ENCODE assay signal across 8 cellular contexts in the genomic region with DNA sequence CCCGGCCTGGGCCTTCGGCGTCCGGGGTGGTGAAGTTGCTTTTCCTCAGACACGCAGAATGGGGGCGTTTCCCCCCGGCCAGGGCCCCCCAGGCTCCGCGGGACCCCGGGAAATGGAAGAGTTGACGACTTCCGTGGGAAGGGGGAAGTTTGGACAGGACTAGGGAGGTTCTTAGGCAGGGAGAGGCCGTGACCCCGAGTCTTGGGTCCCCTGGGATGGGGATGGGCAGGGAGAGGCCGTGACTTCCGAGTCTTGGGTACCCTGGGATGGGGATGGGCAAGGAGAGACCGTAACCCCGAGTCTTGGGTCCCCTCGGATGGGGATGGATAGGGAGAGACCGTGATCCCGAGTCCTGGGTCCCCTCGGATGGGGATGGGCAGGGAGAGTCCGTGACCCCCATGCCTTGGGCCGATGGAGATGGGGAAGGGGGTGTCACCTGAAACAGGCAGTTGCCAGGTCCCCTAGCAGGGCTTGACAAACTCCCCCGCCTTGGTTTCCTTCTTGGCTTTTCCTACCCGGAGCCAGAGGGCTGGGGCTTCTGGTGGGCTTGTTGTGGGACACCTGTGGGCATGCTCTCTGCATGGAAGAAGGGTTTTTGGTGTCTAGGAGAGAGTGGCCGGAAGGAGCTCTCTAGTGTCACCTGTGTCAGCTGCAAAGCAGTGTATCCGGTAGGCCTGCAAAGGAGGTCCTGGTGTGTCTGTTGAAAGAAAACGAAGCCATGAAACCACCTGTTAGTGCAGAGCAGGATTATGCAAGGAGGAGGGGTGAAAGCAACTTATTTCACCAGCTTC. TPM values are rescaled to one million over a fixed set of nuclear protein-coding genes. Genes with fewer than 3 reads are reported as not detected.
DNase-seq lines count a peak whose midpoint lies in the region; ATAC-seq lines count a peak whose summit lies in the region.

No MANE protein-coding gene starts in this region.

- H3K36me3 ChIP-seq in effector memory CD4-positive, alpha-beta T cell (ENCODE audit: control insufficient read depth, insufficient read depth, low read length), result peaks cover 23% of the 10 kb centered on the region
- peaks cover 9 to 11% of the 10 kb centered on the region in 2 donors for H3K36me3 ChIP-seq in stomach smooth muscle (ENCODE audit: control insufficient read depth in 2 of 2, insufficient read depth in 2 of 2, low read length in 2 of 2)

- no peaks in the 10 kb centered on the region for H3K27me3 ChIP-seq in effector memory CD4-positive, alpha-beta T cell (replicated peaks; ENCODE audit: control insufficient read depth, insufficient read depth, low read length, poor library complexity, severe bottlenecking)
- H3K27me3 ChIP-seq in stomach smooth muscle (ENCODE audit: control insufficient read depth in 1 of 2, insufficient read depth in 2 of 2, low read length in 2 of 2), result no peaks in the 10 kb centered on the region

- peak overlapping the region; percentile 94 for H3K27ac ChIP-seq in effector memory CD4-positive, alpha-beta T cell (ENCODE audit: insufficient read depth, low read length, poor library complexity, severe bottlenecking)
- H3K27ac ChIP-seq in stomach smooth muscle (ENCODE audit: low read length), result peak overlapping the region; percentile 73

- peak overlapping the region; percentile 100 for H3K4me3 ChIP-seq in effector memory CD4-positive, alpha-beta T cell (ENCODE audit: insufficient read depth, low read depth, low read length, poor library complexity, severe bottlenecking)
- H3K4me3 ChIP-seq in stomach smooth muscle (ENCODE audit: low read length in 2 of 2), result peak overlapping the region; percentile 92 to 94

- H3K9me3 ChIP-seq in effector memory CD4-positive, alpha-beta T cell (ENCODE audit: control insufficient read depth, low read length), result no peaks in the 10 kb centered on the region
- no peaks in the 10 kb centered on the region for H3K9me3 ChIP-seq in stomach smooth muscle (ENCODE audit: control insufficient read depth in 2 of 2, low read length in 2 of 2)

- peak; percentile 72 for ATAC-seq in HG02623 (IDR thresholded peaks at IDR 0.05; ENCODE audit: unreplicated experiment)

- peak overlapping the region; percentile 98 for H3K9ac ChIP-seq in stomach smooth muscle (ENCODE audit: low read length in 2 of 2)

- peaks cover 13% of the 10 kb centered on the region for H3K4me1 ChIP-seq in effector memory CD4-positive, alpha-beta T cell (ENCODE audit: control insufficient read depth, insufficient read depth, low read length, poor library complexity, severe bottlenecking)
- peaks cover 15% of the 10 kb centered on the region for H3K4me1 ChIP-seq in stomach smooth muscle (ENCODE audit: control insufficient read depth, insufficient read depth, low read length)

- DNase-seq in NCI-H1694 treated with DMSO at 0.1 percent for 48 hours (lab: John Stamatoyannopoulos, UW), result peak; percentile 10
- DNase-seq in NCI-H1694 (lab: John Stamatoyannopoulos, UW), result no peak
- DNase-seq in NCI-H2107 (lab: John Stamatoyannopoulos, UW), result peak; percentile 53
- DNase-seq in activated CD4-positive, alpha-beta T cell treated with anti-CD3 and anti-CD28 coated beads, Interleukin-2, amount 50 U/mL, for 48 hours, result peak; percentile 57 to 66
- peak; percentile 48 to 57 (median 55) for DNase-seq in effector memory CD4-positive, alpha-beta T cell
- peak; percentile 88 for DNase-seq in myocyte (ENCODE audit: low read depth)

RNA-seq across cellular contexts. Expression of a gene that starts 1.1 kb away (rescaled TPM):
- 24.0 and 24.1 TPM in 2 replicates for total RNA-seq in myocyte
- polyA plus RNA-seq in myocyte (2012), result 22.3 TPM

RNA-seq across cellular contexts. Expression of a gene that starts 9.6 kb away (rescaled TPM):
- 0.05 TPM in 1 of 2 replicates, not detected in the other for total RNA-seq in myocyte
- 11.4 TPM for polyA plus RNA-seq in myocyte (2012)
